In the genomic region with DNA sequence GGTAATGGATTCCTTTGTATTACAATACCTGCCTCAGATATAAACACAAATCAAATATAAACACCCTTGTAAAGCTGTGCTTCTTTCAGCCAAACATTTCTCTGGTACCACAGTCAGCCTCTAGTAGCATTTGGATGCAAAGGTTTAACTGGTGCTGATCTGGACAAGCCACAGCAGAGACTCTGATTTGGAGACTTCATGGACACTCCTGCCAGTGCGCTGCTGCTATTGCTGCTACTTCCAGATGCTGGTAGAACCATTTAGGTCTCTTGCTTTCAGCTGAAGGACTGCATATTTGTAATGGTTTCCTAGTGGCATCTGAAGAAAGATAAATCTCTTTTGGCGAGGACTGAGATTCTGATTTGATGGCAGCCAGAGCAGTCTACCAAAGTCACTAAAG, we compare ENCODE assay signal across 1 cellular context.
TF ChIP-seq lines count a peak whose summit lies in the region.

No MANE protein-coding gene starts in this region.

TF ChIP-seq in H1, 55 proteins besides CTCF, POLR2A, EP300 and RAD21:
- TF ChIP-seq ASH2L (IDR thresholded peaks at IDR 0.05; ENCODE audit: low read length) (no peak), SP4 (IDR thresholded peaks at IDR 0.05; ENCODE audit: low read length) (no peak), CHD2 (IDR thresholded peaks at IDR 0.05; ENCODE audit: low read length) (no peak), SIRT6 (IDR thresholded peaks at IDR 0.05; ENCODE audit: low read length) (no peak), TAF1 (IDR thresholded peaks at IDR 0.05; ENCODE audit: low read depth, low read length) (no peak)
